14 cellular contexts compared by ENCODE assay signal in genomic region chr2:70035344-70035844, GRCh38. TPM values are rescaled to one million over a fixed set of nuclear protein-coding genes. Genes with fewer than 3 reads are reported as not detected.
A peak's percentile ranks its signal among the peaks of the same experiment; 100 is the strongest.
DNase-seq lines count a peak whose midpoint lies in the region; ATAC-seq and TF ChIP-seq lines count a peak whose summit lies in the region.
"Had no signal": no experiment of that assay in that cellular context is flagged by ENCODE, and none has a peak within 500 bp of the region (broad histone marks: within the 10 kb centered on the region; RNA-seq: fewer than 3 reads in every experiment).

No MANE protein-coding gene starts in this region.

- peaks cover 72 to 77% of the 10 kb centered on the region in 2 donors for H3K4me1 Mint-ChIP-seq in natural killer cell

- peak overlapping the region; percentile 80 to 88 for H3K27ac Mint-ChIP-seq in natural killer cell
- H3K27ac Mint-ChIP-seq: CD4-positive, CD25-positive, alpha-beta regulatory T cell had no signal

- no peaks in the 10 kb centered on the region for H3K36me3 Mint-ChIP-seq in natural killer cell

- no peaks in the 10 kb centered on the region for H3K27me3 Mint-ChIP-seq in natural killer cell (ENCODE audit: low read depth in 2 of 2)
- H3K27me3 Mint-ChIP-seq: activated CD8-positive, alpha-beta memory T cell treated with anti-CD3 and anti-CD28 coated beads, Interleukin-2, amount 10 ng/mL, durations not matched to agents 7 days and 5 days; CD4-positive, CD25-positive, alpha-beta regulatory T cell had no signal

- POLR2A ChIA-PET in AG04450 (lab: Yijun Ruan, JAX), result interaction anchor here (1.0 kb wide), 1 partner anchor 55 kb away, joined by 3 read pairs; no protein-coding TSS in a partner anchor

- peak overlapping the region; percentile 34 for H3K27ac ChIP-seq in AG04450 (ENCODE audit: low read depth, low read length)
- H3K27ac ChIP-seq in coronary artery, result peak overlapping the region; percentile 45 to 57

- intact Hi-C loops in natural killer cell (cut with micrococcal nuclease), result no loop called here

- TF ChIP-seq CTCF in AG04450 (IDR thresholded peaks at IDR 0.05; ENCODE audit: low read depth, low read length) (no peak), coronary artery (IDR thresholded peaks at IDR 0.05) (no peak), natural killer cell (IDR thresholded peaks at IDR 0.05) (no peak)

- DNase-seq in AG04450 (ENCODE audit: low read depth, low spot score) (no peak), HCEC 1CT (peak; percentile 9), coronary artery (ENCODE audit: low spot score) (no peak), natural killer cell (no peak), T-helper 1 cell (no peak), kidney tubule cell (ENCODE audit: low spot score) (no peak), inferior parietal cortex (ENCODE audit: extremely low spot score) (no peak)
- DNase-seq: activated CD8-positive, alpha-beta memory T cell treated with anti-CD3 and anti-CD28 coated beads, Interleukin-2, amount 10 ng/mL, durations not matched to agents 7 days and 5 days; CD4-positive, CD25-positive, alpha-beta regulatory T cell; glutamatergic neuron; NCI-H1436 treated with DMSO at 0.1 percent for 48 hours; NCI-H524; stimulated activated CD4-positive, alpha-beta T cell treated with anti-CD3 and anti-CD28 coated beads, Interleukin-15, amount 100 ng/mL, for 24 hours had no signal

- peak overlapping the region; percentile 35 for H3K4me3 Mint-ChIP-seq in natural killer cell
- H3K4me3 Mint-ChIP-seq: activated CD8-positive, alpha-beta memory T cell treated with anti-CD3 and anti-CD28 coated beads, Interleukin-2, amount 10 ng/mL, durations not matched to agents 7 days and 5 days; CD4-positive, CD25-positive, alpha-beta regulatory T cell had no signal

- no peak overlapping the region for H3K4me3 ChIP-seq in AG04450 (ENCODE audit: low read depth, low read length)
- H3K4me3 ChIP-seq in coronary artery, result no peak overlapping the region

- no peaks in the 10 kb centered on the region for H3K27me3 ChIP-seq in AG04450 (ENCODE audit: control insufficient read depth, insufficient read depth, low read length)

- H3K9me3 ChIP-seq in AG04450 (ENCODE audit: control insufficient read depth, insufficient read depth, low read length), result no peaks in the 10 kb centered on the region

- peak in 1 of 3 donors; percentile 30 for ATAC-seq in natural killer cell
- no peak for ATAC-seq in GM21528 (IDR thresholded peaks at IDR 0.05; ENCODE audit: low FRiP score, unreplicated experiment)
- ATAC-seq: activated CD8-positive, alpha-beta memory T cell treated with anti-CD3 and anti-CD28 coated beads, Interleukin-2, amount 10 ng/mL, durations not matched to agents 7 days and 5 days had no signal

- H3K9me3 Mint-ChIP-seq in natural killer cell, result no peaks in the 10 kb centered on the region
- H3K9me3 Mint-ChIP-seq: CD4-positive, CD25-positive, alpha-beta regulatory T cell had no signal

- CTCF ChIA-PET in AG04450 (lab: Charles Lee), result interaction anchor here (0.5 to 1.3 kb wide), 2 partner anchors 36 to 157 kb away, joined by 3 read pairs; no protein-coding TSS in a partner anchor

RNA-seq across cellular contexts. Expression of gene PCBP1, which starts 51.9 kb away (rescaled TPM):
- 63.8 and 91.3 TPM in 2 replicates for polyA plus RNA-seq in AG04450 (2011; rRNA removed)
- polyA minus RNA-seq in AG04450 (2011; rRNA and poly(A)+ RNA removed), result 65.2 and 76.3 TPM in 2 replicates
- 100 to 1,000 TPM; 329 to 358 (median 352) TPM for total RNA-seq in natural killer cell
